In the genomic region with DNA sequence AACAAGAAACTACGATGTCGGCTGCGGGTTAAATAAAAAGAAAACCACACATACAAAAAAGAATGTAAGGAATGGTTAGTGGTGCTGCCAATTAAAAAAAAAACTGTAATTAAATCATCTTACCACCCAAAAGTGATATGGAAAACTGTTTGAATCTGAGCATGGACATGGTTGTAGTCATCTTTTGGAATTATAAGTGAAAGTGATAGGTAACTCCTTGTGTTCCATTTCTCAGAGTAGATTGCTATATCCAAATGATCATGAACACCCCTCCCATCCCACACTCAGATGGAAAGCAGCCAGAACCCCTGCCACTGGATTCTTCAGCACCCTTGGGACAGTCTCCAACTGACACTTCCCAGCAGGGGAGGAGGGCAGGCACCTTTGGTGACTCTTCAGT, we compare ENCODE assay signal across 1 cellular context.
A peak's percentile ranks its signal among the peaks of the same experiment; 100 is the strongest.
TF ChIP-seq lines count a peak whose summit lies in the region.

No MANE protein-coding gene starts in this region.

TF ChIP-seq in HepG2, 621 proteins besides CTCF, POLR2A, EP300 and RAD21:
- peak; percentile 88 for TF ChIP-seq RBM22 (optimal IDR thresholded peaks at IDR 0.05; ENCODE audit: low read length)
- TF ChIP-seq ZNF660 (CRISPR knock-in tag; IDR thresholded peaks at IDR 0.05; ENCODE audit: borderline replicate concordance, low read depth) = no peak
- TF ChIP-seq SMAD1 (CRISPR knock-in tag; IDR thresholded peaks at IDR 0.05; ENCODE audit: borderline replicate concordance, low read depth) = no peak
- TF ChIP-seq, protein P1, sequence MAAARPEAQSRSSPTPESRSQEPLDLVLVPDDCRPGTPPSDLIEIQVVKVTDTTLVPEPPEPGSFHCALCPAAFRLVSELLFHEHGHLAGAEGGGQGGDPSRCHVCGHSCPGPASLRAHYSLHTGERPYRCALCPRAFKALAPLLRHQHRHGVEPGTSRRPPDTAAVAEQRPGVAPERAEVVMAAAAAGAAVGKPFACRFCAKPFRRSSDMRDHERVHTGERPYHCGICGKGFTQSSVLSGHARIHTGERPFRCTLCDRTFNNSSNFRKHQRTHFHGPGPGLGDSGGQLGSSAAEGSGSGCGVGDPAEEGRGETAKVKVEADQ (CRISPR knock-in tag; IDR thresholded peaks at IDR 0.05; ENCODE audit: borderline replicate concordance) = no peak
- no peak for TF ChIP-seq NFKB2 (CRISPR knock-in tag; IDR thresholded peaks at IDR 0.05; ENCODE audit: borderline replicate concordance)
- no peak for TF ChIP-seq TBX3 (IDR thresholded peaks at IDR 0.05; ENCODE audit: borderline replicate concordance)
- no peak for TF ChIP-seq NPAS2 (CRISPR knock-in tag; IDR thresholded peaks at IDR 0.05; ENCODE audit: borderline replicate concordance)
- no peak for TF ChIP-seq ZBTB3 (CRISPR knock-in tag; IDR thresholded peaks at IDR 0.05; ENCODE audit: borderline replicate concordance, low read depth)
